ENCODE assay signal across 8 cellular contexts in the genomic region with DNA sequence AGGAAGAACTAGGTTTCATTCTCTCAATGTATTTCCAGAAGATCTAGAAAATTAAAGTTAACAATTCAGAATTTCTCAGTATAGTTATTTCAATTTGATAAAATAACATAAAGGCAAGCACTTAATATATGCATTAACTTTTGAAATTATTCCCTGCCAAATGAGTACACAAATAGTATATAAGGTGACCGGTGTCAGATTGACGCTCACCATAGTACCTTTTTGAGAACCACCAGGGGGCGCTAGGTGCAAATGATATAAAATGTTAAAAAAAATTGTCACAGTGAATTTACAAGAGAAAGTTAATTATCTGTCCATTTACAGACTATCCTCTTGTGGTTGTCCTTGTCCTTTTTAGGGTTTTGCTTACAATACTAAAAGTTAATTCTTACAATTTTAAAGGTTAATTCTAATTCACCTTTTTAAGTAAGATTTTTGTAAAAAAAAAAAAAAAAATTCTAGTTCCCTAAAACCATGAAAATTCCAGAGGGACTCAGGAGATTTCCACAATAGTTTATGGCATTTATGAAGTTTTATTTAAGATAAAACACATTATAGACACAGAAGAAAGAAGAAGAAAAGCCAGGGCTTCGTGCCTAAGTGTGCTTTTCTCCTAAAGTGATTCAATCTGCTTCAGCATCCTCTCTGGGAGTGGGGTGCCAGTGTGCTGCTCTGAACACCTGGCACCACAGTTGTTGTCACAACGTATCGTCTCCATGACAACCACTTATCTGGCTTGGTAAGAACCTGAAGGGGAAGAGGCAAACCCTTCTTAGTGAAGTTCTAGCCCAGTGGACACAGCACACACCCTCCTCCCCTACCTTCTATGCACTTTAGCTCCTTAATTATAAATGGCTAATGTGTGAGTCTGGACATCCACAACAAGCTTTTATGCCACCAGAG. TPM values are rescaled to one million over a fixed set of nuclear protein-coding genes. Genes with fewer than 3 reads are reported as not detected.
DNase-seq lines count a peak whose midpoint lies in the region; ATAC-seq and TF ChIP-seq lines count a peak whose summit lies in the region.

No MANE protein-coding gene starts in this region.

- DNase-seq in activated gamma-delta T cell treated with Interleukin-2 at 50 U/mL for 16 hours (peak; percentile 50), activated gamma-delta T cell (lab: John Stamatoyannopoulos, UW) (no peak), KG1 (lab: John Stamatoyannopoulos, UW) (peak; percentile 57), PC-9 (peak; percentile 60 to 65), heart right ventricle (peak in 1 of 2 donors; percentile 58), smooth muscle cell (lab: John Stamatoyannopoulos, UW; ENCODE audit: unreplicated experiment) (no peak)
- DNase-seq in activated naive CD4-positive, alpha-beta T cell treated with anti-CD3 and anti-CD28 coated beads, Interleukin-2, amount 50 U/mL, for 16 hours, result peak; percentile 37

- no peaks in the 10 kb centered on the region for H3K27me3 ChIP-seq in PC-9 (ENCODE audit: insufficient read depth, low read depth)
- peaks cover 17 to 48% (median 32%) of the 10 kb centered on the region in 7 donors for H3K27me3 ChIP-seq in heart right ventricle
- peaks cover 28% of the 10 kb centered on the region for H3K27me3 ChIP-seq in smooth muscle cell (ENCODE audit: low read depth)

- H4K20me1 ChIP-seq in PC-9 (ENCODE audit: insufficient read depth), result no peaks in the 10 kb centered on the region
- H4K20me1 ChIP-seq in smooth muscle cell (ENCODE audit: low read depth), result no peaks in the 10 kb centered on the region

- H3K36me3 ChIP-seq in PC-9 (ENCODE audit: low read depth) (no peaks in the 10 kb centered on the region), heart right ventricle (no peaks in the 10 kb centered on the region), smooth muscle cell (ENCODE audit: low read depth) (no peaks in the 10 kb centered on the region)

- H3K27ac ChIP-seq in PC-9, result no peak overlapping the region
- H3K27ac ChIP-seq in heart right ventricle, result no peak overlapping the region
- H3K27ac ChIP-seq in smooth muscle cell (ENCODE audit: low read depth), result no peak overlapping the region

- H3K4me1 ChIP-seq in PC-9 (replicated peaks; ENCODE audit: insufficient read depth) (peaks cover 20% of the 10 kb centered on the region), heart right ventricle (peaks cover 0 to 23% (median 17%) of the 10 kb centered on the region in 9 donors), smooth muscle cell (ENCODE audit: low read depth) (peaks cover 9% of the 10 kb centered on the region)

- H3K4me3 ChIP-seq in PC-9, result no peak overlapping the region
- peak overlapping the region in 1 of 10 donors; percentile 43 for H3K4me3 ChIP-seq in heart right ventricle
- peak overlapping the region; percentile 51 for H3K4me3 ChIP-seq in smooth muscle cell

- H3F3A ChIP-seq in PC-9 (ENCODE audit: insufficient read depth, low read depth) (peaks cover 21% of the 10 kb centered on the region), smooth muscle cell (ENCODE audit: low read depth) (no peaks in the 10 kb centered on the region)

- 19 to 21% methylated on average over 6 of the region's 6 CpGs for WGBS in heart right ventricle, 2 donors
- 35% methylated on average over 6 of the region's 6 CpGs for WGBS in smooth muscle cell (ENCODE audit: low lambda C conversion rate)

- CTCF ChIA-PET in PC-9 (lab: Charles Lee), result interaction anchor here (0.6 to 0.8 kb wide), 3 partner anchors 254 to 444 kb away, joined by 3 to 7 read pairs (median 4); no protein-coding TSS in a partner anchor

- intact Hi-C loops in PC-9 (cut with micrococcal nuclease; ENCODE audit: unreplicated experiment) (loop anchor here (1.0 to 10.0 kb wide), 5 partner anchors 198 to 1493 kb away; a partner anchor contains a TSS), heart right ventricle (cut with DNase I) (loop anchor here (1.0 to 10.0 kb wide), 8 partner anchors 253 to 277 kb away; no protein-coding TSS in a partner anchor)

- H3K9me3 ChIP-seq in PC-9 (ENCODE audit: insufficient read depth, low read depth), result no peaks in the 10 kb centered on the region; the same call in 1 of the 2 replicates
- no peaks in the 10 kb centered on the region for H3K9me3 ChIP-seq in heart right ventricle
- no peaks in the 10 kb centered on the region for H3K9me3 ChIP-seq in smooth muscle cell (replicated peaks; ENCODE audit: low read depth)

- TF ChIP-seq CTCF in PC-9 (conservative IDR thresholded peaks at IDR 0.05), result peak; percentile 97
- TF ChIP-seq CTCF in heart right ventricle (IDR thresholded peaks at IDR 0.05), result peak; percentile 66 to 86 (median 78)
- peak; percentile 87 for TF ChIP-seq CTCF in smooth muscle cell (IDR thresholded peaks at IDR 0.05; ENCODE audit: borderline replicate concordance, insufficient read depth, poor library complexity, severe bottlenecking)

- H3K79me2 ChIP-seq in PC-9 (ENCODE audit: low read depth) (peaks cover 4% of the 10 kb centered on the region; the same call in 1 of the 2 replicates), smooth muscle cell (ENCODE audit: low read depth) (no peaks in the 10 kb centered on the region)

- POLR2A ChIA-PET in PC-9 (lab: Charles Lee; ENCODE audit: unreplicated experiment), result no interaction called here

- no TSS peak for BruUV-seq in PC-9 (replicated peaks; lab: Mats Ljungman, UMichigan)

- no peak overlapping the region for H3K4me2 ChIP-seq in PC-9
- peak overlapping the region; percentile 96 for H3K4me2 ChIP-seq in smooth muscle cell

- H2AFZ ChIP-seq in PC-9, result no peak overlapping the region
- H2AFZ ChIP-seq in smooth muscle cell (ENCODE audit: low read depth), result no peak overlapping the region

- no peak overlapping the region for H3K9ac ChIP-seq in smooth muscle cell (ENCODE audit: low read depth)

- no peak for ATAC-seq in heart right ventricle
- no peak for ATAC-seq in GM18909 (IDR thresholded peaks at IDR 0.05; ENCODE audit: poor library complexity, unreplicated experiment)

- H3K9me2 ChIP-seq in PC-9 (ENCODE audit: insufficient read depth), result no peaks in the 10 kb centered on the region

RNA-seq across cellular contexts. Expression of a gene that starts 1.7 kb away (rescaled TPM):
- 26.4 and 27.2 TPM in 2 replicates for total RNA-seq in PC-9 (2021)
- total RNA-seq in heart right ventricle, result under 1 TPM in 5 of 10 donors, not detected in 5; 0.05 to 0.47 (median 0.14) TPM
- polyA plus RNA-seq in heart right ventricle, result under 1 TPM in 1 of 2 donors, not detected in 1; 0.01 TPM
- total RNA-seq in smooth muscle cell, result 6.0 and 6.2 TPM in 2 replicates
- polyA plus RNA-seq in smooth muscle cell, result 4.6 and 4.7 TPM in 2 replicates

Comparison
In these comparisons a context has a peak if more than half of its experiments do, and no peak if none do; other contexts are left out.
1. DNase-seq: peak in activated gamma-delta T cell treated with Interleukin-2 at 50 U/mL for 16 hours (single experiment), KG1 (single experiment), PC-9 (2 of 2) and activated naive CD4-positive, alpha-beta T cell treated with anti-CD3 and anti-CD28 coated beads, Interleukin-2, amount 50 U/mL, for 16 hours (single experiment); none in activated gamma-delta T cell (single experiment) and smooth muscle cell (single experiment).
2. Peak in every context shown above with its lines, with median percentiles within 50 percentile points of each other: CTCF ChIP-seq.